12 cellular contexts compared by ENCODE assay signal in genomic region chr22:30250713-30251267, GRCh38. TPM values are rescaled to one million over a fixed set of nuclear protein-coding genes. Genes with fewer than 3 reads are reported as not detected.
DNase-seq lines count a peak whose midpoint lies in the region; TF ChIP-seq lines count a peak whose summit lies in the region.
"Had no signal": no experiment of that assay in that cellular context is flagged by ENCODE, and none has a peak within 500 bp of the region (broad histone marks: within the 10 kb centered on the region; RNA-seq: fewer than 3 reads in every experiment).

No MANE protein-coding gene starts in this region.

- no peak for TF ChIP-seq CTCF in stomach (IDR thresholded peaks at IDR 0.05)

- no peak overlapping the region for H3K23ac ChIP-seq in mesendoderm (ENCODE audit: low read length)

- H3K36me3 ChIP-seq in stomach (no peaks in the 10 kb centered on the region), mesendoderm (ENCODE audit: control insufficient read depth, insufficient read depth, low read length) (no peaks in the 10 kb centered on the region)
- H3K36me3 ChIP-seq: WERI-Rb-1 had no signal

- H3K4me3 ChIP-seq in stomach: no peak overlapping the region
- H3K4me3 ChIP-seq in mesendoderm (ENCODE audit: low read length): no peak overlapping the region

- H3K27me3 ChIP-seq in stomach: peaks cover 0 to 40% (median 14%) of the 10 kb centered on the region in 3 donors
- no peaks in the 10 kb centered on the region for H3K27me3 ChIP-seq in mesendoderm (ENCODE audit: insufficient read depth, low read length, poor library complexity)

- no peak overlapping the region for H3K4me2 ChIP-seq in mesendoderm (ENCODE audit: low read length)

- no peaks in the 10 kb centered on the region for H3K79me2 ChIP-seq in mesendoderm (ENCODE audit: control insufficient read depth, insufficient read depth, low read length)

- peak overlapping the region in 3 of 5 donors; percentile 9 to 62 (median 25) for H3K27ac ChIP-seq in stomach
- no peak overlapping the region for H3K27ac ChIP-seq in mesendoderm (ENCODE audit: low read depth, low read length)
- H3K27ac ChIP-seq: WERI-Rb-1 had no signal

- no peaks in the 10 kb centered on the region for H3K79me1 ChIP-seq in mesendoderm (ENCODE audit: low read length)

- H3K4me1 ChIP-seq in stomach (peaks cover 27 to 83% (median 50%) of the 10 kb centered on the region in 4 donors), mesendoderm (ENCODE audit: control insufficient read depth, low read depth, low read length) (no peaks in the 10 kb centered on the region)

- no peak for TF ChIP-seq POLR2A in stomach (IDR thresholded peaks at IDR 0.05)

- no peak for TF ChIP-seq EP300 in stomach (IDR thresholded peaks at IDR 0.05)

- intact Hi-C loops in stomach (cut with DNase I; ENCODE audit: low total_unique reads): loop anchor here (5.0 kb wide), 1 partner anchor 138 kb away; no protein-coding TSS in a partner anchor

- DNase-seq in stimulated activated CD4-positive, alpha-beta T cell treated with anti-CD3 and anti-CD28 coated beads, Interleukin-15, amount 100 ng/mL, for 24 hours: peak; percentile 72
- no peak for DNase-seq in stimulated activated CD4-positive, alpha-beta T cell treated with anti-CD3 and anti-CD28 coated beads, Interleukin-1b, Interleukin-23, amount 100 ng/mL, for 48 hours
- DNase-seq in T1000 (lab: John Stamatoyannopoulos, UW) (peak; percentile 57), glomerular visceral epithelial cell (ENCODE audit: extremely low spot score) (peak; percentile 96), stomach (peak; percentile 38), NCI-H510A (lab: John Stamatoyannopoulos, UW) (no peak), mesendoderm (no peak)
- DNase-seq in effector CD4-positive, alpha-beta T cell: no peak
- DNase-seq: caudate nucleus; CD8-positive, alpha-beta T cell; NCI-H82; WERI-Rb-1 had no signal

- H2AK5ac ChIP-seq in mesendoderm (ENCODE audit: low read length): no peak overlapping the region

- H3K4ac ChIP-seq in mesendoderm (ENCODE audit: low read depth, low read length): no peak overlapping the region

- H4K5ac ChIP-seq in mesendoderm (ENCODE audit: low read length): no peak overlapping the region

- H3K56ac ChIP-seq in mesendoderm (ENCODE audit: low read length): no peak overlapping the region

- WGBS in stomach, 5 donors: 22 to 65% (median 46%) methylated on average over 6 to 12 of the region's 12 CpGs
- no CpG with 5 or more reads among the region's 12 CpGs for WGBS in mesendoderm (ENCODE audit: extremely low coverage, insufficient coverage, low lambda C conversion rate)

- H3K9ac ChIP-seq in mesendoderm (ENCODE audit: low read length): no peak overlapping the region

- no peak overlapping the region for H2BK5ac ChIP-seq in mesendoderm (ENCODE audit: low read length)

- H3K18ac ChIP-seq in mesendoderm (ENCODE audit: low read length): no peak overlapping the region

- no peak overlapping the region for H2BK15ac ChIP-seq in mesendoderm (replicated peaks; ENCODE audit: low read depth)

- no peaks in the 10 kb centered on the region for H3K9me3 ChIP-seq in stomach

- no peak overlapping the region for H4K8ac ChIP-seq in mesendoderm (ENCODE audit: low read depth, low read length)

- H2BK120ac ChIP-seq in mesendoderm (ENCODE audit: low read depth, low read length): no peak overlapping the region

RNA-seq across cellular contexts. Expression of gene LIF, which starts 4.2 kb away (rescaled TPM):
- total RNA-seq in stomach: 1 to 10 TPM in 3 of 5 donors, not detected in 2; 2.0 to 2.4 (median 2.3) TPM
- 1 to 10 TPM in 2 of 3 donors, under 1 TPM in 1; 0.35 to 5.0 (median 1.4) TPM for polyA plus RNA-seq in stomach
- 1.0 TPM for polyA plus RNA-seq in mesendoderm (2013, experiment 1 of 2)
- polyA plus RNA-seq in mesendoderm (2013, experiment 2 of 2): 0.84 TPM

RNA-seq across cellular contexts. Expression of gene OSM, which starts 15.9 kb away (rescaled TPM):
- 1 to 10 TPM in 1 of 5 donors, not detected in 4; 1.3 TPM for total RNA-seq in stomach
- polyA plus RNA-seq in stomach: 10 to 100 TPM in 1 of 3 donors, 1 to 10 TPM in 1, under 1 TPM in 1; 0.33 to 22.7 (median 1.1) TPM
- polyA plus RNA-seq in mesendoderm (2013, experiment 1 of 2): not detected
- polyA plus RNA-seq in mesendoderm (2013, experiment 2 of 2): not detected

RNA-seq across cellular contexts. Expression of gene CASTOR1, which starts 38.5 kb away (rescaled TPM):
- 10 to 100 TPM in 1 of 5 donors, 1 to 10 TPM in 4; 1.2 to 57.8 (median 3.7) TPM for total RNA-seq in stomach
- 10 to 100 TPM in 1 of 3 donors, 1 to 10 TPM in 2; 6.6 to 17.0 (median 7.3) TPM for polyA plus RNA-seq in stomach
- polyA plus RNA-seq in mesendoderm (2013, experiment 1 of 2): 3.3 TPM
- polyA plus RNA-seq in mesendoderm (2013, experiment 2 of 2): 3.4 TPM

Comparison
In these comparisons a context has a peak if more than half of its experiments do, and no peak if none do; other contexts are left out.
1. DNase-seq: peak in stimulated activated CD4-positive, alpha-beta T cell treated with anti-CD3 and anti-CD28 coated beads, Interleukin-15, amount 100 ng/mL, for 24 hours (single experiment), T1000 (single experiment), glomerular visceral epithelial cell (single experiment) and stomach (single experiment); none in stimulated activated CD4-positive, alpha-beta T cell treated with anti-CD3 and anti-CD28 coated beads, Interleukin-1b, Interleukin-23, amount 100 ng/mL, for 48 hours (single experiment), NCI-H510A (single experiment), mesendoderm (single experiment) and effector CD4-positive, alpha-beta T cell (single experiment).